8 cellular contexts compared by ENCODE assay signal in the genomic region with DNA sequence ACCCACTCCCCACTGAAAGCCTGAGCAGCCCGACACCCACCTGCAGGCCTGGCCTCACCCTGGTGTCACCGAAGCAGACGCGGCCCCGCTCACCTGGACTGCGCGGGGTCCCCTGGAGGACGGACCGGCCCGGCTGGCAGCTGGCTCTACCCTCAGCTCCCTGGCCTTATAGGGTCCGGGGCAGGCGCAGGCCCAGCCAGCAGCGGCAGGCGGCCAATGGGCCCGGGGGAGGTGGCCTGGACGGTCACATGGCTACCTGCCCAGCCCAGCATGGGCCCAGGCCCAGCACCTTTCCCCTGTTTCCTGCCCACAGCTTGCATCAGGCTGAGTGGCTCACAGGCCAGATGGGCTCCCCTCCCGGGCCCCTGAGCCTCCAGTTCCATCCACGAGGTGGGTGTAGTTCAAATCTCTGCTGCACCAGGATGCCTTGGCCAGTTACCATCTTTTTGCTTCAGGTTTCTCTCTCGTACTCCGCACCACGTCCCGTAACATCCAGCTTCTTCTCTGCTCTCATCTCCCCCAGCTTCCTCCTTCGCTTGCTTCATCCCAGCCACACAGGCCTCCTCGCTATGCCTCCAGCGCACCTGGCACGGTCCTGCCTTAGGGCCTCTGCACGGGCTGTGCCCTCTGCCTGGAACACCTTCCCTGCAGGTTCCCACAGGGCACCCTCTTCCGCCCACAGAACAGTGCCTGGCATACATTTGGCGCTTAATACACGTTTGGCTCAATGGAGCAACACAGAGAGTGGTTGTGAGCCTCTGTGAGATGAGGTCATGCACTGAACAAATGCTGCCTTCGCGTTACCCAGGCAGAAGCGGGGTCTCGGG. TPM values are rescaled to one million over a fixed set of nuclear protein-coding genes. Genes with fewer than 3 reads are reported as not detected.
DNase-seq lines count a peak whose midpoint lies in the region; ATAC-seq and TF ChIP-seq lines count a peak whose summit lies in the region.

A gene with protein sequence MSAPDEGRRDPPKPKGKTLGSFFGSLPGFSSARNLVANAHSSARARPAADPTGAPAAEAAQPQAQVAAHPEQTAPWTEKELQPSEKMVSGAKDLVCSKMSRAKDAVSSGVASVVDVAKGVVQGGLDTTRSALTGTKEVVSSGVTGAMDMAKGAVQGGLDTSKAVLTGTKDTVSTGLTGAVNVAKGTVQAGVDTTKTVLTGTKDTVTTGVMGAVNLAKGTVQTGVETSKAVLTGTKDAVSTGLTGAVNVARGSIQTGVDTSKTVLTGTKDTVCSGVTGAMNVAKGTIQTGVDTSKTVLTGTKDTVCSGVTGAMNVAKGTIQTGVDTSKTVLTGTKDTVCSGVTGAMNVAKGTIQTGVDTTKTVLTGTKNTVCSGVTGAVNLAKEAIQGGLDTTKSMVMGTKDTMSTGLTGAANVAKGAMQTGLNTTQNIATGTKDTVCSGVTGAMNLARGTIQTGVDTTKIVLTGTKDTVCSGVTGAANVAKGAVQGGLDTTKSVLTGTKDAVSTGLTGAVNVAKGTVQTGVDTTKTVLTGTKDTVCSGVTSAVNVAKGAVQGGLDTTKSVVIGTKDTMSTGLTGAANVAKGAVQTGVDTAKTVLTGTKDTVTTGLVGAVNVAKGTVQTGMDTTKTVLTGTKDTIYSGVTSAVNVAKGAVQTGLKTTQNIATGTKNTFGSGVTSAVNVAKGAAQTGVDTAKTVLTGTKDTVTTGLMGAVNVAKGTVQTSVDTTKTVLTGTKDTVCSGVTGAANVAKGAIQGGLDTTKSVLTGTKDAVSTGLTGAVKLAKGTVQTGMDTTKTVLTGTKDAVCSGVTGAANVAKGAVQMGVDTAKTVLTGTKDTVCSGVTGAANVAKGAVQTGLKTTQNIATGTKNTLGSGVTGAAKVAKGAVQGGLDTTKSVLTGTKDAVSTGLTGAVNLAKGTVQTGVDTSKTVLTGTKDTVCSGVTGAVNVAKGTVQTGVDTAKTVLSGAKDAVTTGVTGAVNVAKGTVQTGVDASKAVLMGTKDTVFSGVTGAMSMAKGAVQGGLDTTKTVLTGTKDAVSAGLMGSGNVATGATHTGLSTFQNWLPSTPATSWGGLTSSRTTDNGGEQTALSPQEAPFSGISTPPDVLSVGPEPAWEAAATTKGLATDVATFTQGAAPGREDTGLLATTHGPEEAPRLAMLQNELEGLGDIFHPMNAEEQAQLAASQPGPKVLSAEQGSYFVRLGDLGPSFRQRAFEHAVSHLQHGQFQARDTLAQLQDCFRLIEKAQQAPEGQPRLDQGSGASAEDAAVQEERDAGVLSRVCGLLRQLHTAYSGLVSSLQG (N-terminal part only) (minus strand): TSS at position 142 of the 827 bp plus-strand sequence. CDS start 214 bp downstream, outside the sequence.

- ATAC-seq in gastrocnemius medialis = peak; percentile 67 to 68

- peaks cover 64% of the 10 kb centered on the region for H3K27me3 Mint-ChIP-seq in H9 (ENCODE audit: low read depth)
- no peaks in the 10 kb centered on the region for H3K27me3 Mint-ChIP-seq in MCF 10A (ENCODE audit: insufficient read depth, unreplicated experiment)

- TF ChIP-seq CTCF in H9 (conservative IDR thresholded peaks at IDR 0.05) = no peak
- TF ChIP-seq CTCF in MCF 10A (IDR thresholded peaks at IDR 0.05; ENCODE audit: unreplicated experiment) = no peak
- TF ChIP-seq CTCF in gastrocnemius medialis (IDR thresholded peaks at IDR 0.05 in 4 of 5, conservative IDR thresholded peaks at IDR 0.05 in 1 of 5) = no peak
- TF ChIP-seq CTCF in smooth muscle cell (IDR thresholded peaks at IDR 0.05; ENCODE audit: borderline replicate concordance, insufficient read depth, poor library complexity, severe bottlenecking) = no peak
- TF ChIP-seq CTCF in adrenal gland (IDR thresholded peaks at IDR 0.05) = no peak
- no peak for TF ChIP-seq CTCF in OCI-LY7 (conservative IDR thresholded peaks at IDR 0.05; ENCODE audit: low read length)

- DNase-seq in H9 (peak; percentile 68), MCF 10A (ENCODE audit: unreplicated experiment) (peak; percentile 60), hypothalamus (lab: John Stamatoyannopoulos, UW) (peak in 38 of 51 donors; percentile 8 to 85 (median 66)), gastrocnemius medialis (peak; percentile 89 to 98), COLO668 (lab: John Stamatoyannopoulos, UW; ENCODE audit: unreplicated experiment) (no peak), smooth muscle cell (lab: John Stamatoyannopoulos, UW; ENCODE audit: unreplicated experiment) (no peak), adrenal gland (no peak), OCI-LY7 (ENCODE audit: low spot score) (no peak)

- H3K4me1 ChIP-seq in H9 (ENCODE audit: insufficient read depth, low read length) = no peaks in the 10 kb centered on the region
- peaks cover 38 to 49% of the 10 kb centered on the region in 2 donors for H3K4me1 ChIP-seq in gastrocnemius medialis
- H3K4me1 ChIP-seq in smooth muscle cell (ENCODE audit: low read depth) = no peaks in the 10 kb centered on the region
- no peaks in the 10 kb centered on the region for H3K4me1 ChIP-seq in adrenal gland (replicated peaks in 1 of 2)
- no peaks in the 10 kb centered on the region for H3K4me1 ChIP-seq in OCI-LY7 (ENCODE audit: insufficient read depth, low read length, poor library complexity, severe bottlenecking)

- H2BK5ac ChIP-seq in H9 (ENCODE audit: insufficient read length, low read length) = peak within 1 kb of the TSS; percentile 8

- no peak within 1 kb of the TSS; the same call in 1 of the 2 replicates for H3K14ac ChIP-seq in H9 (ENCODE audit: insufficient read depth, low read length)

- H3K27ac Mint-ChIP-seq in H9 (peak within 1 kb of the TSS in 2 of 3 experiments; percentile 9 to 32; a peak in 2 of 7 replicates), MCF 10A (ENCODE audit: low read depth, unreplicated experiment) (peak within 1 kb of the TSS; percentile 72)

- H3K36me3 Mint-ChIP-seq in H9 (ENCODE audit: insufficient read depth in 1 of 3, low read depth in 3 of 3) (no peaks in the 10 kb centered on the region), MCF 10A (ENCODE audit: insufficient read depth, unreplicated experiment) (peaks cover 6% of the 10 kb centered on the region)

- in situ Hi-C loops in gastrocnemius medialis (cut with MboI; ENCODE audit: low sequenced_read_pairs in 4 of 4) = no loop called here

- no TSS peak for BruUV-seq in MCF 10A (replicated peaks; lab: Mats Ljungman, UMichigan)
- BruUV-seq in OCI-LY7 (replicated peaks; lab: Mats Ljungman, UMichigan) = no TSS peak

- H3K9me3 ChIP-seq in H9 (ENCODE audit: control insufficient read depth, low read depth, low read length) (no peaks in the 10 kb centered on the region), gastrocnemius medialis (no peaks in the 10 kb centered on the region), smooth muscle cell (replicated peaks; ENCODE audit: low read depth) (no peaks in the 10 kb centered on the region), adrenal gland (replicated peaks in 1 of 3) (no peaks in the 10 kb centered on the region), OCI-LY7 (ENCODE audit: low read length) (no peaks in the 10 kb centered on the region)

- no peak within 1 kb of the TSS for H2BK12ac ChIP-seq in H9 (ENCODE audit: insufficient read length, low read depth, low read length)

- CTCF ChIA-PET in MCF 10A (lab: Yijun Ruan, JAX) (interaction anchor here (0.6 kb wide), 2 partner anchors 36 to 352 kb away, joined by 3 to 4 read pairs; no protein-coding TSS in a partner anchor), OCI-LY7 (lab: Charles Lee; ENCODE audit: unreplicated experiment) (no interaction called here)

- H3K9me3 Mint-ChIP-seq in H9 (0 out of 5 replicates have a peak, but pooled peaks cover 0 to 2% of the 10 kb centered on the region in 2 experiments), MCF 10A (ENCODE audit: unreplicated experiment) (no peaks in the 10 kb centered on the region)

- no CpG with 5 or more reads among the region's 34 CpGs for WGBS in H9 (ENCODE audit: extremely low coverage, insufficient read length, low lambda C conversion rate)
- WGBS in smooth muscle cell (ENCODE audit: low lambda C conversion rate) = 90% methylated on average over 31 of the region's 34 CpGs
- WGBS in adrenal gland, 4 donors = 73 to 81% (median 76%) methylated on average over 16 to 34 of the region's 34 CpGs

- H3K4me3 ChIP-seq in gastrocnemius medialis (peak within 1 kb of the TSS; percentile 61 to 78 (median 70)), smooth muscle cell (no peak within 1 kb of the TSS), adrenal gland (no peak within 1 kb of the TSS), OCI-LY7 (ENCODE audit: low read depth, low read length, poor library complexity, severe bottlenecking) (no peak within 1 kb of the TSS)

- no peaks in the 10 kb centered on the region for H3K79me2 ChIP-seq in H9 (ENCODE audit: insufficient read depth, low read length)
- H3K79me2 ChIP-seq in smooth muscle cell (ENCODE audit: low read depth) = no peaks in the 10 kb centered on the region
- no peaks in the 10 kb centered on the region for H3K79me2 ChIP-seq in OCI-LY7 (ENCODE audit: insufficient read depth, low read depth, low read length)

- peak within 1 kb of the TSS; percentile 59; the same call in 1 of the 2 replicates for H2BK15ac ChIP-seq in H9 (ENCODE audit: low read depth, low read length)

- no peak within 1 kb of the TSS for H3K27ac ChIP-seq in H9 (ENCODE audit: insufficient read length, low read depth, low read length)
- H3K27ac ChIP-seq in gastrocnemius medialis = peak within 1 kb of the TSS; percentile 97 to 99 (median 98)
- H3K27ac ChIP-seq in smooth muscle cell (ENCODE audit: low read depth) = no peak within 1 kb of the TSS
- H3K27ac ChIP-seq in adrenal gland = no peak within 1 kb of the TSS
- H3K27ac ChIP-seq in OCI-LY7 (ENCODE audit: low read depth, low read length, poor library complexity, severe bottlenecking) = no peak within 1 kb of the TSS

- POLR2A ChIA-PET in MCF 10A (lab: Yijun Ruan, JAX) (no interaction called here), OCI-LY7 (lab: Charles Lee) (no interaction called here)

- no peak within 1 kb of the TSS for H3K4ac ChIP-seq in H9 (ENCODE audit: low read depth, low read length)

- peaks cover 3 to 7% of the 10 kb centered on the region in 2 experiments; a peak in 3 of 4 replicates for H3K4me1 Mint-ChIP-seq in H9
- H3K4me1 Mint-ChIP-seq in MCF 10A (ENCODE audit: insufficient read depth, unreplicated experiment) = peaks cover 20% of the 10 kb centered on the region

- H3K9ac ChIP-seq in H9 (ENCODE audit: extremely low read depth, insufficient read length, low read length) (no peak within 1 kb of the TSS), smooth muscle cell (ENCODE audit: low read depth) (no peak within 1 kb of the TSS)

- H3K36me3 ChIP-seq in gastrocnemius medialis (peaks cover 0 to 11% of the 10 kb centered on the region in 2 donors), smooth muscle cell (ENCODE audit: low read depth) (no peaks in the 10 kb centered on the region), adrenal gland (replicated peaks in 1 of 2) (no peaks in the 10 kb centered on the region), OCI-LY7 (ENCODE audit: insufficient read depth, low read length) (no peaks in the 10 kb centered on the region)

- no peak within 1 kb of the TSS for H3K4me2 ChIP-seq in H9 (ENCODE audit: insufficient read depth, insufficient read length, low read length)
- H3K4me2 ChIP-seq in smooth muscle cell = no peak within 1 kb of the TSS
- H3K4me2 ChIP-seq in OCI-LY7 (ENCODE audit: low read length) = no peak within 1 kb of the TSS

- no peak within 1 kb of the TSS for H2BK120ac ChIP-seq in H9 (ENCODE audit: low read depth, low read length, poor library complexity, severe bottlenecking)

- no peak within 1 kb of the TSS for H3K56ac ChIP-seq in H9 (ENCODE audit: insufficient read length, low read depth, low read length)

- H2AFZ ChIP-seq in H9 (ENCODE audit: low read length) (no peak within 1 kb of the TSS), smooth muscle cell (ENCODE audit: low read depth) (no peak within 1 kb of the TSS), OCI-LY7 (ENCODE audit: low read length) (no peak within 1 kb of the TSS)

- H4K20me1 ChIP-seq in H9 (ENCODE audit: control insufficient read depth, insufficient read depth, insufficient read length) (no peaks in the 10 kb centered on the region), smooth muscle cell (ENCODE audit: low read depth) (no peaks in the 10 kb centered on the region), OCI-LY7 (ENCODE audit: insufficient read depth, low read length) (no peaks in the 10 kb centered on the region)

- H2AK5ac ChIP-seq in H9 (ENCODE audit: insufficient read length, low read length) = no peak within 1 kb of the TSS

- H3K27me3 ChIP-seq in H9 (ENCODE audit: insufficient read depth, low read length) = peaks cover 2% of the 10 kb centered on the region; the same call in 1 of the 2 replicates
- H3K27me3 ChIP-seq in gastrocnemius medialis = no peaks in the 10 kb centered on the region
- H3K27me3 ChIP-seq in smooth muscle cell (ENCODE audit: low read depth) = no peaks in the 10 kb centered on the region
- no peaks in the 10 kb centered on the region for H3K27me3 ChIP-seq in adrenal gland

- no peak within 1 kb of the TSS for H4K91ac ChIP-seq in H9 (ENCODE audit: insufficient read length, low read depth, low read length)

- H3K23me2 ChIP-seq in H9 (ENCODE audit: insufficient read length, low read depth, low read length, poor library complexity, severe bottlenecking) = no peaks in the 10 kb centered on the region

- H4K5ac ChIP-seq in H9 (ENCODE audit: insufficient read length, low read depth, low read length) = peak within 1 kb of the TSS; percentile 12

- H3K4me3 Mint-ChIP-seq in H9 = no peak within 1 kb of the TSS
- H3K4me3 Mint-ChIP-seq in MCF 10A (ENCODE audit: unreplicated experiment) = no peak within 1 kb of the TSS

- TF ChIP-seq POLR2A in gastrocnemius medialis (IDR thresholded peaks at IDR 0.05) (peak; percentile 94 to 95), adrenal gland (IDR thresholded peaks at IDR 0.05) (no peak)

- H3K9me2 ChIP-seq in OCI-LY7 (ENCODE audit: insufficient read depth, low read length) = no peaks in the 10 kb centered on the region

- no peak within 1 kb of the TSS for H3T11ph ChIP-seq in H9 (ENCODE audit: low read length)

- no peak within 1 kb of the TSS for H3K18ac ChIP-seq in H9 (ENCODE audit: insufficient read length, low read depth, low read length)

- no peak within 1 kb of the TSS for H3K23ac ChIP-seq in H9 (ENCODE audit: insufficient read length, low read depth, low read length)

- H3F3A ChIP-seq in smooth muscle cell (ENCODE audit: low read depth) = no peaks in the 10 kb centered on the region

- H2BK20ac ChIP-seq in H9 (ENCODE audit: low read depth, low read length, poor library complexity, severe bottlenecking) = no peak within 1 kb of the TSS

- H3K79me1 ChIP-seq in H9 (ENCODE audit: insufficient read depth, low read depth, low read length, poor library complexity, severe bottlenecking) = no peaks in the 10 kb centered on the region

- H4K8ac ChIP-seq in H9 (replicated peaks; ENCODE audit: insufficient read length, low read depth, low read length) = no peak within 1 kb of the TSS

- intact Hi-C loops in MCF 10A (cut with micrococcal nuclease) (no loop called here), gastrocnemius medialis (cut with DNase I; ENCODE audit: low total_unique reads) (loop anchor here (1.0 to 10.0 kb wide), 3 partner anchors 17 to 564 kb away; a partner anchor contains a TSS), adrenal gland (cut with DNase I) (no loop called here), OCI-LY7 (cut with micrococcal nuclease; ENCODE audit: unreplicated experiment) (no loop called here)

RNA-seq across cellular contexts. Expression of the gene that starts here (rescaled TPM):
- 0.90 and 1.1 TPM in 2 replicates for total RNA-seq in H9 (2021)
- total RNA-seq in MCF 10A (2022) = 1.4 and 1.8 TPM in 2 replicates
- 100 to 1,000 TPM in 3 of 4 donors, 10 to 100 TPM in 1; 79.6 to 282 (median 152) TPM for total RNA-seq in gastrocnemius medialis
- 0.09 TPM in 1 of 2 replicates, not detected in the other for total RNA-seq in smooth muscle cell
- polyA plus RNA-seq in smooth muscle cell = 0.23 and 0.93 TPM in 2 replicates
- 1 to 10 TPM in 6 of 8 donors, under 1 TPM in 2; 0.54 to 9.1 (median 2.5) TPM for total RNA-seq in adrenal gland
- 10 to 100 TPM in 1 of 3 donors, 1 to 10 TPM in 1, under 1 TPM in 1; 0.09 to 25.4 (median 9.3) TPM for polyA plus RNA-seq in adrenal gland
- total RNA-seq in OCI-LY7 (2014; rRNA removed; shearing (Covaris generic)) = 0.13 TPM in 1 of 2 replicates, not detected in the other
- total RNA-seq in OCI-LY7 (2022) = 0.24 and 0.32 TPM in 2 replicates

Comparison
In these comparisons a context has a peak if more than half of its experiments do, and no peak if none do; other contexts are left out.
1. RNA of the gene that starts here (total RNA-seq): 79.6 to 282 TPM in gastrocnemius medialis; 0.54 to 9.1 TPM in adrenal gland, 1.4 to 1.8 TPM in MCF 10A, 0.90 to 1.1 TPM in H9, 0.13 to 0.32 TPM in OCI-LY7 and 0.09 TPM in smooth muscle cell; every median in the first group is over 4 times any median in the second.
2. DNase-seq: peak in H9 (single experiment), MCF 10A (single experiment), hypothalamus (38 of 51) and gastrocnemius medialis (2 of 2); none in COLO668 (single experiment), smooth muscle cell (single experiment), adrenal gland (0 of 7) and OCI-LY7 (single experiment).
3. H3K27ac ChIP-seq: peak in gastrocnemius medialis (4 of 4); none in H9 (single experiment), smooth muscle cell (single experiment), adrenal gland (0 of 5) and OCI-LY7 (single experiment).
4. H3K4me3 ChIP-seq: peak in gastrocnemius medialis (4 of 4); none in smooth muscle cell (single experiment), adrenal gland (0 of 4) and OCI-LY7 (single experiment).
5. POLR2A ChIP-seq: peak in gastrocnemius medialis (2 of 2); none in adrenal gland (0 of 2).